Comparison of ENCODE assay signal across 8 cellular contexts in the genomic region with DNA sequence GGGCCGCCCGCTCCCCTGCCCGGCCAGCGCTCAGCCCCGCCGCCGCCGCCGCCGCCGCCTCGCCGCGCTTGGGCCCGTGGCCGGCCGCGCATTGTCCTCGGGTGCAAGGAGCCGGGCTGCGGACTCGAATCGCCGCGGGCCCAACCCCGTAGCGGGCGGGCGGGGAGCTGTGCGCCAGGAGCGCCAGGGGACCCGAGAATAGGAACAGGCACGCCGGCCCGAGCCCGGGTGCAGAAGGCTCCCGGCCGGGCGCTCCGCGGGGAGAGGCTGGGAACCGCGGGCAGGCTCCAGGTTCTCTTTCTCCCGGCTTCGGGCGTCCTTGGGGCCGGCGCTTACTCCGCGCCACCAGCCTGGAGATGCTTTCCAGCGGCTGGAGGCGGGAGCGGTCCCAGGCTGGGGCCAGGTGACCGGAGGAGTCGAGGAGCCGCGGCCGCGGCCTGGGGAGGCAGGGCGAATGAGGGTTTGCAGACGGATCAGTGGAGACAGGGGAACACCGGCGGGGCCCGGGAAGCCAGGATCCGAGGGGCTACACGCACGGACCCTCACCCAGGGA. TPM values are rescaled to one million over a fixed set of nuclear protein-coding genes. Genes with fewer than 3 reads are reported as not detected.
DNase-seq lines count a peak whose midpoint lies in the region; ATAC-seq and TF ChIP-seq lines count a peak whose summit lies in the region.

No MANE protein-coding gene starts in this region.

- no peaks in the 10 kb centered on the region for H3K36me3 ChIP-seq in naive thymus-derived CD4-positive, alpha-beta T cell (ENCODE audit: control insufficient read depth in 2 of 3, insufficient read depth in 3 of 3, low read length in 3 of 3)

- intact Hi-C loops in naive thymus-derived CD4-positive, alpha-beta T cell (cut with micrococcal nuclease), result loop anchor here in 1 of 2 donors (2.0 kb wide), 1 partner anchor 190 kb away; no protein-coding TSS in a partner anchor

- CTCF ChIA-PET in WTC11 (lab: Charles Lee), result interaction anchor here (0.7 to 7.1 kb wide), 18 partner anchors 14 to 268 kb away, joined by 3 to 75 read pairs (median 5); no protein-coding TSS in a partner anchor
- CTCF ChIA-PET in naive thymus-derived CD4-positive, alpha-beta T cell (lab: Charles Lee), result interaction anchor here (1.5 kb wide), 1 partner anchor 59 kb away, joined by 3 read pairs; no protein-coding TSS in a partner anchor

- H3K4me1 ChIP-seq in naive thymus-derived CD4-positive, alpha-beta T cell (ENCODE audit: control insufficient read depth in 2 of 2, insufficient read depth in 2 of 2, low read length in 2 of 2), result peaks cover 12 to 17% of the 10 kb centered on the region in 2 donors

- ATAC-seq in GM21576 (IDR thresholded peaks at IDR 0.05; ENCODE audit: unreplicated experiment) (peak; percentile 25), WTC11 (peak; percentile 2), esophagus mucosa (peak; percentile 42), HG03045 (IDR thresholded peaks at IDR 0.05; ENCODE audit: unreplicated experiment) (no peak), GM21619 (IDR thresholded peaks at IDR 0.05; ENCODE audit: unreplicated experiment) (no peak)
- ATAC-seq in naive thymus-derived CD4-positive, alpha-beta T cell, result peak; percentile 9

- H3K27ac Mint-ChIP-seq in WTC11, result no peak overlapping the region
- peak overlapping the region in 2 of 9 donors; percentile 51 to 59 for H3K27ac Mint-ChIP-seq in naive thymus-derived CD4-positive, alpha-beta T cell

- H3K4me1 Mint-ChIP-seq in WTC11, result peaks cover 73% of the 10 kb centered on the region
- peaks cover 15 to 23% (median 18%) of the 10 kb centered on the region in 7 donors for H3K4me1 Mint-ChIP-seq in naive thymus-derived CD4-positive, alpha-beta T cell

- H3K36me3 Mint-ChIP-seq in WTC11, result no peaks in the 10 kb centered on the region; the same call in 1 of the 2 replicates
- H3K36me3 Mint-ChIP-seq in naive thymus-derived CD4-positive, alpha-beta T cell, result peaks cover 0 to 6% (median 0%) of the 10 kb centered on the region in 5 donors

- peak overlapping the region; percentile 84 for H3K4me3 Mint-ChIP-seq in WTC11
- H3K4me3 Mint-ChIP-seq in naive thymus-derived CD4-positive, alpha-beta T cell, result peak overlapping the region; percentile 76 to 96 (median 92)

- TF ChIP-seq CTCF in WTC11 (IDR thresholded peaks at IDR 0.05), result no peak

- no peaks in the 10 kb centered on the region for H3K9me3 ChIP-seq in naive thymus-derived CD4-positive, alpha-beta T cell (ENCODE audit: control insufficient read depth in 2 of 3, low read length in 3 of 3)

- peak overlapping the region; percentile 63 for H3K4me3 ChIP-seq in naive thymus-derived CD4-positive, alpha-beta T cell (ENCODE audit: low read length)

- peak; percentile 3 for DNase-seq in CD1c-positive myeloid dendritic cell (ENCODE audit: extremely low spot score)
- DNase-seq in WTC11 (ENCODE audit: low spot score), result peak; percentile 50
- peak in 4 of 9 donors; percentile 12 to 25 (median 18) for DNase-seq in naive thymus-derived CD4-positive, alpha-beta T cell
- no peak for DNase-seq in mucosa of gallbladder (ENCODE audit: low spot score)

- H3K27me3 ChIP-seq in naive thymus-derived CD4-positive, alpha-beta T cell (ENCODE audit: control insufficient read depth in 2 of 2, insufficient read depth in 2 of 2, low read length in 2 of 2), result peaks cover 7 to 24% of the 10 kb centered on the region in 2 donors

- no peaks in the 10 kb centered on the region for H3K9me3 Mint-ChIP-seq in WTC11
- H3K9me3 Mint-ChIP-seq in naive thymus-derived CD4-positive, alpha-beta T cell, result no peaks in the 10 kb centered on the region

- POLR2A ChIA-PET in WTC11 (lab: Charles Lee), result interaction anchor here (1.1 to 2.5 kb wide), 2 partner anchors 70 to 98 kb away, joined by 3 to 7 read pairs; no protein-coding TSS in a partner anchor
- POLR2A ChIA-PET in naive thymus-derived CD4-positive, alpha-beta T cell (lab: Charles Lee), result no interaction called here

- no peak overlapping the region for H3K27ac ChIP-seq in naive thymus-derived CD4-positive, alpha-beta T cell (ENCODE audit: low read depth, low read length)

- H3K27me3 Mint-ChIP-seq in WTC11 (ENCODE audit: low read depth), result peaks cover 64% of the 10 kb centered on the region
- H3K27me3 Mint-ChIP-seq in naive thymus-derived CD4-positive, alpha-beta T cell, result peaks cover 48 to 87% (median 61%) of the 10 kb centered on the region in 5 donors

TF ChIP-seq in WTC11, 78 proteins besides CTCF, POLR2A, EP300 and RAD21:
- TF ChIP-seq SP1 (CRISPR knock-in tag; conservative IDR thresholded peaks at IDR 0.05), result peak; percentile 21; the same call in 1 of the 2 replicates
- TF ChIP-seq, protein P1, sequence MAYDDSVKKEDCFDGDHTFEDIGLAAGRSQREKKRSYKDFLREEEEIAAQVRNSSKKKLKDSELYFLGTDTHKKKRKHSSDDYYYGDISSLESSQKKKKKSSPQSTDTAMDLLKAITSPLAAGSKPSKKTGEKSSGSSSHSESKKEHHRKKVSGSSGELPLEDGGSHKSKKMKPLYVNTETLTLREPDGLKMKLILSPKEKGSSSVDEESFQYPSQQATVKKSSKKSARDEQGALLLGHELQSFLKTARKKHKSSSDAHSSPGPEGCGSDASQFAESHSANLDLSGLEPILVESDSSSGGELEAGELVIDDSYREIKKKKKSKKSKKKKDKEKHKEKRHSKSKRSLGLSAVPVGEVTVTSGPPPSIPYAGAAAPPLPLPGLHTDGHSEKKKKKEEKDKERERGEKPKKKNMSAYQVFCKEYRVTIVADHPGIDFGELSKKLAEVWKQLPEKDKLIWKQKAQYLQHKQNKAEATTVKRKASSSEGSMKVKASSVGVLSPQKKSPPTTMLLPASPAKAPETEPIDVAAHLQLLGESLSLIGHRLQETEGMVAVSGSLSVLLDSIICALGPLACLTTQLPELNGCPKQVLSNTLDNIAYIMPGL (CRISPR knock-in tag; IDR thresholded peaks at IDR 0.05), result peak; percentile 28; the same call in 1 of the 2 replicates
- TF ChIP-seq, protein P2, sequence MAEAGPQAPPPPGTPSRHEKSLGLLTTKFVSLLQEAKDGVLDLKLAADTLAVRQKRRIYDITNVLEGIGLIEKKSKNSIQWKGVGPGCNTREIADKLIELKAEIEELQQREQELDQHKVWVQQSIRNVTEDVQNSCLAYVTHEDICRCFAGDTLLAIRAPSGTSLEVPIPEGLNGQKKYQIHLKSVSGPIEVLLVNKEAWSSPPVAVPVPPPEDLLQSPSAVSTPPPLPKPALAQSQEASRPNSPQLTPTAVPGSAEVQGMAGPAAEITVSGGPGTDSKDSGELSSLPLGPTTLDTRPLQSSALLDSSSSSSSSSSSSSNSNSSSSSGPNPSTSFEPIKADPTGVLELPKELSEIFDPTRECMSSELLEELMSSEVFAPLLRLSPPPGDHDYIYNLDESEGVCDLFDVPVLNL (CRISPR knock-in tag; IDR thresholded peaks at IDR 0.05; ENCODE audit: borderline replicate concordance, low read depth), result no peak

RNA-seq across cellular contexts. Expression of gene PKNOX2, which starts 0.6 kb away (rescaled TPM):
- total RNA-seq in WTC11 (2021), result 1.9 to 3.7 TPM (median 2.3 TPM) in 3 replicates
- 0.28 TPM for total RNA-seq in esophagus mucosa
- not detected for total RNA-seq in naive thymus-derived CD4-positive, alpha-beta T cell
- not detected for polyA plus RNA-seq in naive thymus-derived CD4-positive, alpha-beta T cell
- 5.1 TPM for total RNA-seq in mucosa of gallbladder

RNA-seq across cellular contexts. Expression of gene TMEM218, which starts 53.8 kb away (rescaled TPM):
- total RNA-seq in WTC11 (2021) (10.3 to 12.4 TPM (median 11.0 TPM) in 3 replicates), esophagus mucosa (14.3 TPM), mucosa of gallbladder (18.7 TPM)
- 10 to 100 TPM; 10.2 to 18.5 (median 13.9) TPM for total RNA-seq in naive thymus-derived CD4-positive, alpha-beta T cell
- 10 to 100 TPM; 34.5 to 36.1 TPM for polyA plus RNA-seq in naive thymus-derived CD4-positive, alpha-beta T cell

Comparison
In these comparisons a context has a peak if more than half of its experiments do, and no peak if none do; other contexts are left out.
1. ATAC-seq: peak in GM21576 (single experiment), WTC11 (single experiment), esophagus mucosa (single experiment) and naive thymus-derived CD4-positive, alpha-beta T cell (single experiment); none in HG03045 (single experiment) and GM21619 (single experiment).